In genomic region chrX:11665144-11666040, GRCh38 we compare ENCODE assay signal across 9 cellular contexts. TPM values are rescaled to one million over a fixed set of nuclear protein-coding genes. Genes with fewer than 3 reads are reported as not detected.
DNase-seq lines count a peak whose midpoint lies in the region; ATAC-seq, FAIRE-seq and TF ChIP-seq lines count a peak whose summit lies in the region.
"Had no signal": no experiment of that assay in that cellular context is flagged by ENCODE, and none has a peak within 500 bp of the region (broad histone marks: within the 10 kb centered on the region; RNA-seq: fewer than 3 reads in every experiment).

Gene ARHGAP6 (minus strand): TSS chrX:11665920. CDS start chrX:11664828, 1,092 bp downstream.

- no peaks in the 10 kb centered on the region for H3K36me3 ChIP-seq in Peyer's patch
- H3K36me3 ChIP-seq in ovary = no peaks in the 10 kb centered on the region

- ATAC-seq in GM19452 (IDR thresholded peaks at IDR 0.05; ENCODE audit: unreplicated experiment) = no peak
- ATAC-seq in HG03097 (IDR thresholded peaks at IDR 0.05; ENCODE audit: low FRiP score, unreplicated experiment) = no peak
- no peak for ATAC-seq in GM18907 (IDR thresholded peaks at IDR 0.05; ENCODE audit: unreplicated experiment)

- DNase-seq in GM12891 (ENCODE audit: insufficient read length, low spot score) (peak; percentile 6), Peyer's patch (peak in 2 of 3 donors; percentile 35 to 45), fibroblast of villous mesenchyme (ENCODE audit: low read depth) (peak; percentile 69), ovary (peak; percentile 46 to 76 (median 62)), NCI-H1092 (lab: John Stamatoyannopoulos, UW) (no peak)

- no peak for TF ChIP-seq EP300 in ovary (IDR thresholded peaks at IDR 0.05)

- 20 to 29% (median 24%) methylated on average over 67 to 71 of the region's 71 CpGs for WGBS in ovary, 3 donors

- H3K27me3 ChIP-seq in Peyer's patch = no peaks in the 10 kb centered on the region
- H3K27me3 ChIP-seq in ovary = no peaks in the 10 kb centered on the region

- H3K4me3 ChIP-seq in Peyer's patch = peak within 1 kb of the TSS; percentile 15 to 50 (median 27)
- peak within 1 kb of the TSS; percentile 61 for H3K4me3 ChIP-seq in fibroblast of villous mesenchyme (ENCODE audit: low read depth, low read length)
- H3K4me3 ChIP-seq in ovary = peak within 1 kb of the TSS; percentile 43

- FAIRE-seq in GM12891 (lab: Jason Lieb, UNC) = no peak

- no peaks in the 10 kb centered on the region for H3K9me3 ChIP-seq in Peyer's patch
- no peaks in the 10 kb centered on the region for H3K9me3 ChIP-seq in ovary

- H3K4me1 ChIP-seq in Peyer's patch = no peaks in the 10 kb centered on the region
- no peaks in the 10 kb centered on the region for H3K4me1 ChIP-seq in ovary (ENCODE audit: insufficient read depth)

- TF ChIP-seq POLR2A in GM12891 (IDR thresholded peaks at IDR 0.05; ENCODE audit: low read depth, low read length) = no peak
- no peak for TF ChIP-seq POLR2A in Peyer's patch (IDR thresholded peaks at IDR 0.05)
- TF ChIP-seq POLR2A in ovary (IDR thresholded peaks at IDR 0.05) = no peak

- H3K27ac ChIP-seq in Peyer's patch (peak within 1 kb of the TSS in 3 of 4 donors; percentile 48 to 70 (median 51)), ovary (peak within 1 kb of the TSS; percentile 48 to 74)

- TF ChIP-seq CTCF in Peyer's patch (IDR thresholded peaks at IDR 0.05) = no peak
- no peak for TF ChIP-seq CTCF in fibroblast of villous mesenchyme (IDR thresholded peaks at IDR 0.05; ENCODE audit: insufficient read depth, low read depth, low read length)
- no peak for TF ChIP-seq CTCF in ovary (IDR thresholded peaks at IDR 0.05)

- intact Hi-C loops in ovary (cut with DNase I) = no loop called here

TF ChIP-seq in GM12891, 5 proteins besides CTCF, POLR2A, EP300 and RAD21:
- TF ChIP-seq PAX5 (IDR thresholded peaks at IDR 0.05; ENCODE audit: insufficient read depth, low read length, severe bottlenecking) (no peak), SPI1 (IDR thresholded peaks at IDR 0.05; ENCODE audit: low read depth, low read length) (0 out of 2 replicates have a peak, but pooled peaks have one; percentile 7)

RNA-seq across cellular contexts. Expression of gene ARHGAP6, which starts in this region (rescaled TPM):
- 2.0 TPM for polyA plus RNA-seq in GM12891 (2012; ENCODE audit: low read depth, missing spikeins)
- total RNA-seq in Peyer's patch = 10 to 100 TPM in 1 of 4 donors, 1 to 10 TPM in 3; 2.1 to 30.5 (median 4.9) TPM
- total RNA-seq in fibroblast of villous mesenchyme = 1.7 and 1.9 TPM in 2 replicates
- total RNA-seq in ovary = 10 to 100 TPM; 14.1 to 32.9 (median 23.4) TPM
- polyA plus RNA-seq in ovary = 10 to 100 TPM; 19.0 to 19.4 TPM
- total RNA-seq: T-helper 1 cell treated with Interleukin-12 subunit alpha and Interleukin-12 subunit beta and Interleukin-4 antibody, amounts not matched to agents 30 ng/mL and 1 ng/mL, for 36 hours had no signal
